8 cellular contexts compared by ENCODE assay signal in genomic region chr11:1812801-1813200, GRCh38. TPM values are rescaled to one million over a fixed set of nuclear protein-coding genes. Genes with fewer than 3 reads are reported as not detected.
"Had no signal": no experiment of that assay in that cellular context is flagged by ENCODE, and none has a peak within 500 bp of the region (broad histone marks: within the 10 kb centered on the region; RNA-seq: fewer than 3 reads in every experiment).

No MANE protein-coding gene starts in this region.

- H3K4me3 ChIP-seq: GM23248, HAP-1, K562 had no signal

- H3K36me3 ChIP-seq: HAP-1 had no signal

- DNase-seq: GM23248, GOT3, H7, HFFc6, IMR-90 had no signal

- H3K27ac Mint-ChIP-seq: HFFc6 had no signal

- H3K4me3 Mint-ChIP-seq: HFFc6 had no signal

- H3K4me1 ChIP-seq: HAP-1 had no signal

- H3K27ac ChIP-seq: GM23248 had no signal

- H3K9me3 ChIP-seq: HAP-1 had no signal

RNA-seq across cellular contexts. Expression of gene SYT8, which starts 22.0 kb away (rescaled TPM):
- total RNA-seq: GM23248, H4, H7, HFFc6, IMR-90, K562 had no signal
- polyA plus RNA-seq: GM23248, IMR-90, K562 had no signal

RNA-seq across cellular contexts. Expression of gene TNNI2, which starts 26.0 kb away (rescaled TPM):
- total RNA-seq: GM23248, H4, H7, HFFc6, IMR-90, K562 had no signal
- polyA plus RNA-seq: GM23248, IMR-90, K562 had no signal

RNA-seq across cellular contexts. Expression of gene LSP1, which starts 40.1 kb away (rescaled TPM):
- total RNA-seq: GM23248, IMR-90 had no signal
- polyA plus RNA-seq: IMR-90 had no signal
